ENCODE assay signal across 28 cellular contexts in genomic region chr2:195716466-195716865, GRCh38.
"Had no signal": no experiment of that assay in that cellular context is flagged by ENCODE, and none has a peak within 500 bp of the region (broad histone marks: within the 10 kb centered on the region; RNA-seq: fewer than 3 reads in every experiment).

No MANE protein-coding gene starts in this region.

- H3K4me1 ChIP-seq: left ventricle myocardium inferior, pancreas, prostate gland, sigmoid colon, spleen, tibial nerve, uterus had no signal

- H3K9me3 ChIP-seq: left ventricle myocardium inferior, mucosa of descending colon, pancreas, prostate gland, sigmoid colon, spleen, tibial nerve, uterus had no signal

- ATAC-seq: mucosa of descending colon; naive thymus-derived CD4-positive, alpha-beta T cell; natural killer cell treated with Interleukin-12 subunit alpha and Interleukin-12 subunit beta and Interleukin-15 and Interleukin-18, amount 100 ng/mL, for 72 hours; pancreas; right cardiac atrium; stimulated activated memory B cell treated with anti-CD40 and anti-IgM and Interleukin-4, amounts not matched to agents 10 μg/mL and 1 μg/mL and 100 μg/mL, for 72 hours; stimulated activated naive CD8-positive, alpha-beta T cell treated with anti-CD3 and anti-CD28 coated beads, Interleukin-15, amount 100 ng/mL, for 72 hours had no signal

- H3K4me1 Mint-ChIP-seq: neural crest cell had no signal

- H3K27me3 ChIP-seq: pancreas, sigmoid colon, spleen, tibial nerve, uterus had no signal

- H3K27ac Mint-ChIP-seq: naive thymus-derived CD4-positive, alpha-beta T cell; natural killer cell treated with Interleukin-12 subunit alpha and Interleukin-12 subunit beta and Interleukin-15 and Interleukin-18, amount 100 ng/mL, for 72 hours; stimulated activated memory B cell treated with anti-CD40 and anti-IgM and Interleukin-4, amounts not matched to agents 10 μg/mL and 1 μg/mL and 100 μg/mL, for 72 hours; type B pancreatic cell had no signal

- H3K36me3 ChIP-seq: pancreas, prostate gland, uterus had no signal

- DNase-seq: hypothalamus; immature natural killer cell; kidney; left ventricle myocardium inferior; midbrain; mucosa of descending colon; naive thymus-derived CD4-positive, alpha-beta T cell; nucleus accumbens; pancreas; posterior cingulate gyrus; retina; right cardiac atrium; sigmoid colon; small intestine; spleen; stimulated activated CD4-positive, alpha-beta T cell treated with anti-CD3 and anti-CD28 coated beads, Interleukin-4, amount 100 ng/mL, for 4 hours; stimulated activated CD8-positive, alpha-beta memory T cell treated with anti-CD3 and anti-CD28 coated beads, Interleukin-4, amount 100 ng/mL, for 48 hours; stimulated activated naive CD4-positive, alpha-beta T cell treated with Interleukin-2 at 50 U/mL for 16 hours; stimulated activated naive CD8-positive, alpha-beta T cell treated with anti-CD3 and anti-CD28 coated beads, Interleukin-15, amount 100 ng/mL, for 72 hours; substantia nigra; uterus had no signal

- H3K27ac ChIP-seq: left ventricle myocardium inferior, pancreas, prostate gland, sigmoid colon, spleen, tibial nerve, uterus had no signal

- H3K27me3 Mint-ChIP-seq: naive thymus-derived CD4-positive, alpha-beta T cell; natural killer cell treated with Interleukin-12 subunit alpha and Interleukin-12 subunit beta and Interleukin-15 and Interleukin-18, amount 100 ng/mL, for 72 hours; stimulated activated memory B cell treated with anti-CD40 and anti-IgM and Interleukin-4, amounts not matched to agents 10 μg/mL and 1 μg/mL and 100 μg/mL, for 72 hours; stimulated activated naive CD8-positive, alpha-beta T cell treated with anti-CD3 and anti-CD28 coated beads, Interleukin-15, amount 100 ng/mL, for 72 hours; type B pancreatic cell had no signal

- H3K9me3 Mint-ChIP-seq: immature natural killer cell; naive thymus-derived CD4-positive, alpha-beta T cell; natural killer cell treated with Interleukin-12 subunit alpha and Interleukin-12 subunit beta and Interleukin-15 and Interleukin-18, amount 100 ng/mL, for 72 hours; neural crest cell; stimulated activated memory B cell treated with anti-CD40 and anti-IgM and Interleukin-4, amounts not matched to agents 10 μg/mL and 1 μg/mL and 100 μg/mL, for 72 hours; stimulated activated naive CD8-positive, alpha-beta T cell treated with anti-CD3 and anti-CD28 coated beads, Interleukin-15, amount 100 ng/mL, for 72 hours; type B pancreatic cell had no signal

- H3K4me3 ChIP-seq: left ventricle myocardium inferior, lung, mucosa of descending colon, pancreas, prostate gland, sigmoid colon, spleen, tibial nerve, uterus had no signal

- H3K4me3 Mint-ChIP-seq: immature natural killer cell; naive thymus-derived CD4-positive, alpha-beta T cell; natural killer cell treated with Interleukin-12 subunit alpha and Interleukin-12 subunit beta and Interleukin-15 and Interleukin-18, amount 100 ng/mL, for 72 hours; neural crest cell; stimulated activated memory B cell treated with anti-CD40 and anti-IgM and Interleukin-4, amounts not matched to agents 10 μg/mL and 1 μg/mL and 100 μg/mL, for 72 hours; stimulated activated naive CD8-positive, alpha-beta T cell treated with anti-CD3 and anti-CD28 coated beads, Interleukin-15, amount 100 ng/mL, for 72 hours; type B pancreatic cell had no signal

- FAIRE-seq: kidney, pancreas, small intestine had no signal
